In the genomic region with DNA sequence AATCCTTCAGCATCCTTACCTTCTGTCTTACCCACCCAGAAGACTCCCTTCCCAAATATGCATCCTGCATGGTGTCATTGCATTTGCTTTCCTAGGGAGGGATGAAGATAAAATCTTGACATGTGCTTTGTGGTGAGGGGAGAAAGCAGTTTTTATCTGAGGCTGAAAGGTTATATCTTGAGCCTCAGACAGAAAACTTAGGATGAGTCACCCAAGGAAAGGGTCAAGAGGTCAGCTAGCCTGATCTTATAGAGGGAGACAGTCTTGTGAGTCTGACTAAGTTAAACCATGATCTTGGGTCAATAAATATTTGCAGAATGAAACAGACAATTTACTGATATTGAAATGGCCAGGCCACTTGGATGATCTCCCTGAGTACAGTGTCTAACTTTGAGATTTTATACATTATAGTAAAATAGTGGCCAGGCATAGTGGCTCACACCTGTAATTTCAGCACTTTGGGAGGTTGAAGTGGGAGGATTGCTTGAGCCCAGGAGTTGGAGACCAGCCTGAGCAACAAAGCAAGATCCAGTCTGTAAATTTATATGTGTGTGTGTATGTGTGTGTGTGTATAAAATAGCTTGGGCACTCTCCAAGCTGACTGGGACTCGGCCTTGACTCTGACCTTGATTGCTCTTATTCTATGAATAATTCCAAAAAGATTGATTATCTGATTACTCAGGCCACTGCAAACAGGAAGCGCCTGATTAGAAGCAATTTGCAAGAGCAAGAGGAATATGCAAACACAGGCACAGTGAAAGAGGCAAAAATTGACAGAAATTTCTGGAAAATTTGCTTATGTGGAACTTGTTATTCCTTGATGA, we compare ENCODE assay signal across 11 cellular contexts. TPM values are rescaled to one million over a fixed set of nuclear protein-coding genes. Genes with fewer than 3 reads are reported as not detected.
DNase-seq lines count a peak whose midpoint lies in the region; FAIRE-seq and TF ChIP-seq lines count a peak whose summit lies in the region.
"Had no signal": no experiment of that assay in that cellular context is flagged by ENCODE, and none has a peak within 500 bp of the region (broad histone marks: within the 10 kb centered on the region; RNA-seq: fewer than 3 reads in every experiment).

No MANE protein-coding gene starts in this region.

- intact Hi-C loops in PC-9 (cut with micrococcal nuclease; ENCODE audit: unreplicated experiment), result loop anchor here (1.0 to 2.0 kb wide), 3 partner anchors 31 to 113 kb away; no protein-coding TSS in a partner anchor
- intact Hi-C loops in activated T-helper 1 cell treated with anti-CD3 and anti-CD28 coated beads, Interleukin-12 subunit alpha, Interleukin-12 subunit beta, Interleukin-2, Interleukin-4 antibody, amounts not matched to agents 30 ng/mL and 10 ng/mL and 1 ng/mL, durations not matched to agents 14 hours and 24 hours and 36 hours (cut with micrococcal nuclease), result no loop called here

- no peaks in the 10 kb centered on the region for H3K9me2 ChIP-seq in PC-9 (ENCODE audit: insufficient read depth)

- CTCF ChIA-PET in PC-9 (lab: Charles Lee), result no interaction called here

- H3K27ac Mint-ChIP-seq in activated T-helper 1 cell treated with anti-CD3 and anti-CD28 coated beads, Interleukin-12 subunit alpha, Interleukin-12 subunit beta, Interleukin-2, Interleukin-4 antibody, amounts not matched to agents 30 ng/mL and 10 ng/mL and 1 ng/mL, durations not matched to agents 14 hours and 24 hours and 36 hours, result no peak overlapping the region
- H3K27ac Mint-ChIP-seq: dendritic cell treated with granulocyte-macrophage colony-stimulating factor and Interleukin-4, amounts not matched to agents 40 ng/mL and 50 ng/mL, for 4 days had no signal

- peaks cover 29% of the 10 kb centered on the region for H3K4me1 ChIP-seq in PC-9 (replicated peaks; ENCODE audit: insufficient read depth)

- H3K4me3 ChIP-seq in PC-9 (no peak overlapping the region), retinal pigment epithelial cell (ENCODE audit: low read length) (no peak overlapping the region)

- TF ChIP-seq CTCF in PC-9 (conservative IDR thresholded peaks at IDR 0.05) (no peak), retinal pigment epithelial cell (conservative IDR thresholded peaks at IDR 0.05; ENCODE audit: low read depth, low read length) (no peak)

- H3K4me2 ChIP-seq in PC-9, result peak overlapping the region; percentile 40

- peak; percentile 21 for FAIRE-seq in GM19239 (lab: Jason Lieb, UNC)

- POLR2A ChIA-PET in PC-9 (lab: Charles Lee; ENCODE audit: unreplicated experiment), result no interaction called here

- no peaks in the 10 kb centered on the region for H3K79me2 ChIP-seq in PC-9 (ENCODE audit: low read depth)

- peaks cover 15% of the 10 kb centered on the region for H3K4me1 Mint-ChIP-seq in activated T-helper 1 cell treated with anti-CD3 and anti-CD28 coated beads, Interleukin-12 subunit alpha, Interleukin-12 subunit beta, Interleukin-2, Interleukin-4 antibody, amounts not matched to agents 30 ng/mL and 10 ng/mL and 1 ng/mL, durations not matched to agents 14 hours and 24 hours and 36 hours (ENCODE audit: low read depth)

- peak overlapping the region; percentile 48; the same call in 1 of the 2 replicates for H2AFZ ChIP-seq in PC-9

- DNase-seq in GM19239 (ENCODE audit: insufficient read length, low spot score) (no peak), PC-9 (peak; percentile 43 to 84), fibroblast of gingiva (ENCODE audit: low read depth) (peak; percentile 4), retinal pigment epithelial cell (ENCODE audit: low read depth) (peak; percentile 41), CD1c-positive myeloid dendritic cell (ENCODE audit: extremely low spot score) (no peak), HUDEP-2 (lab: John Stamatoyannopoulos, UW; ENCODE audit: unreplicated experiment in 76 of 76) (no peak)
- no peak for DNase-seq in activated T-helper 1 cell treated with anti-CD3 and anti-CD28 coated beads, Interleukin-12 subunit alpha, Interleukin-12 subunit beta, Interleukin-2, Interleukin-4 antibody, amounts not matched to agents 30 ng/mL and 10 ng/mL and 1 ng/mL, durations not matched to agents 14 hours and 24 hours and 36 hours (ENCODE audit: low spot score)
- DNase-seq: naive B cell; NCI-H1048; stimulated activated naive CD4-positive, alpha-beta T cell had no signal

- no peaks in the 10 kb centered on the region; the same call in 1 of the 2 replicates for H3K9me3 ChIP-seq in PC-9 (ENCODE audit: insufficient read depth, low read depth)

- no TSS peak for BruUV-seq in PC-9 (replicated peaks; lab: Mats Ljungman, UMichigan)

- no peaks in the 10 kb centered on the region for H4K20me1 ChIP-seq in PC-9 (ENCODE audit: insufficient read depth)

- no peaks in the 10 kb centered on the region for H3K36me3 ChIP-seq in PC-9 (ENCODE audit: low read depth)

- no peak overlapping the region for H3K4me3 Mint-ChIP-seq in activated T-helper 1 cell treated with anti-CD3 and anti-CD28 coated beads, Interleukin-12 subunit alpha, Interleukin-12 subunit beta, Interleukin-2, Interleukin-4 antibody, amounts not matched to agents 30 ng/mL and 10 ng/mL and 1 ng/mL, durations not matched to agents 14 hours and 24 hours and 36 hours
- H3K4me3 Mint-ChIP-seq: dendritic cell treated with granulocyte-macrophage colony-stimulating factor and Interleukin-4, amounts not matched to agents 40 ng/mL and 50 ng/mL, for 4 days; naive B cell had no signal

- peaks cover 12% of the 10 kb centered on the region for H3K36me3 Mint-ChIP-seq in activated T-helper 1 cell treated with anti-CD3 and anti-CD28 coated beads, Interleukin-12 subunit alpha, Interleukin-12 subunit beta, Interleukin-2, Interleukin-4 antibody, amounts not matched to agents 30 ng/mL and 10 ng/mL and 1 ng/mL, durations not matched to agents 14 hours and 24 hours and 36 hours (ENCODE audit: low read depth)

- H3F3A ChIP-seq in PC-9 (ENCODE audit: insufficient read depth, low read depth), result peaks cover 22% of the 10 kb centered on the region

- no peaks in the 10 kb centered on the region for H3K27me3 Mint-ChIP-seq in activated T-helper 1 cell treated with anti-CD3 and anti-CD28 coated beads, Interleukin-12 subunit alpha, Interleukin-12 subunit beta, Interleukin-2, Interleukin-4 antibody, amounts not matched to agents 30 ng/mL and 10 ng/mL and 1 ng/mL, durations not matched to agents 14 hours and 24 hours and 36 hours (ENCODE audit: insufficient read depth)
- H3K27me3 Mint-ChIP-seq: dendritic cell treated with granulocyte-macrophage colony-stimulating factor and Interleukin-4, amounts not matched to agents 40 ng/mL and 50 ng/mL, for 4 days had no signal

- peak overlapping the region; percentile 80 for H3K27ac ChIP-seq in PC-9

- no peaks in the 10 kb centered on the region for H3K27me3 ChIP-seq in PC-9 (ENCODE audit: insufficient read depth, low read depth)

- H3K9me3 Mint-ChIP-seq in activated T-helper 1 cell treated with anti-CD3 and anti-CD28 coated beads, Interleukin-12 subunit alpha, Interleukin-12 subunit beta, Interleukin-2, Interleukin-4 antibody, amounts not matched to agents 30 ng/mL and 10 ng/mL and 1 ng/mL, durations not matched to agents 14 hours and 24 hours and 36 hours, result peaks cover 15% of the 10 kb centered on the region

RNA-seq across cellular contexts. Expression of a gene that starts 15.5 kb away (rescaled TPM):
- not detected in 2 replicates for total RNA-seq in PC-9 (2021)
- total RNA-seq in activated T-helper 1 cell treated with anti-CD3 and anti-CD28 coated beads, Interleukin-12 subunit alpha, Interleukin-12 subunit beta, Interleukin-2, Interleukin-4 antibody, amounts not matched to agents 30 ng/mL and 10 ng/mL and 1 ng/mL, durations not matched to agents 14 hours and 24 hours and 36 hours, result 0.05 TPM in 2 replicates

Comparison
In these comparisons a context has a peak if more than half of its experiments do, and no peak if none do; other contexts are left out.
1. DNase-seq: peak in PC-9 (2 of 2), fibroblast of gingiva (single experiment) and retinal pigment epithelial cell (single experiment); none in GM19239 (single experiment), activated T-helper 1 cell treated with anti-CD3 and anti-CD28 coated beads, Interleukin-12 subunit alpha, Interleukin-12 subunit beta, Interleukin-2, Interleukin-4 antibody, amounts not matched to agents 30 ng/mL and 10 ng/mL and 1 ng/mL, durations not matched to agents 14 hours and 24 hours and 36 hours (single experiment), CD1c-positive myeloid dendritic cell (single experiment) and HUDEP-2 (0 of 76).